ENCODE assay signal across 7 cellular contexts in the genomic region with DNA sequence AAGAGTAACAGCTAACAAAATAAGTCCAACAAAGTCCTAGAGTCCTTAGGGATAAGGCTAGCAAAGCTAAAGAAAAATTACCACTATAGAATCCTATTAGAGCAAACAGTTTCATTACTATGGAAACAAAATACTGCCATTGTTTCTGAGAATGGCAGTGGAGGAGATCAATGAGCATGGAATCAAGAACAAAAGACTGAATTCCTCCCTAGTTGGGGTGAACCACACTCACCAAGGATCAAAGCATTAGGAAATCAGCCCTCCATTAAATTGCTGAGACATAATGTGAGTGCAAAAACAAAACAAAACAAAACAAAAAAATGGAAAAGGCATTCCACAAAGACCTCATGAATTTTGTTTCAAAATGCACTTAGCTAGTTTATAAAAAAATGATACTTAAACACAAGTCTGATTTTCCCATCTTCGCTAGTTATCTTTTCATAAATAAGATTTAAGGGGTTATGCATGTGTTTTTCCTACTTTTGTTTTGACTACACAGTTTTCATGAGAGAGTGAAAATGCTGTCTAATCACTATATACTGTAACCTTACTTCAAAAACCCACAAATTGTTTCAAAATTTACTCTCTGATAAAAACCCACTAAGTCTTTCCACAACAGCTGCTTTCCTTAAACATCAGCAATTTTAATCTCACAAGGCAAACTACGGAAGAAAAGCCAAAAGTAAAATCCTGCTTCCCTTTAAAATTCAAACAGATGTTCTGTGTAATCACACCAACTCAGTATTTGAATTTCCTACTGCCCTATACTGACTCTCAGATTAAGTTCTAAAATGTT. TPM values are rescaled to one million over a fixed set of nuclear protein-coding genes. Genes with fewer than 3 reads are reported as not detected.
A peak's percentile ranks its signal among the peaks of the same experiment; 100 is the strongest.
DNase-seq lines count a peak whose midpoint lies in the region; ATAC-seq and TF ChIP-seq lines count a peak whose summit lies in the region.

No MANE protein-coding gene starts in this region.

- H3K27ac Mint-ChIP-seq in activated CD8-positive, alpha-beta T cell treated with anti-CD3 and anti-CD28 coated beads, Interleukin-2, amount 10 ng/mL, durations not matched to agents 7 days and 5 days, result peak overlapping the region; percentile 11

- no peak for DNase-seq in activated CD8-positive, alpha-beta T cell treated with anti-CD3 and anti-CD28 coated beads, Interleukin-2, amount 10 ng/mL, durations not matched to agents 7 days and 5 days
- DNase-seq in Right ventricle myocardium superior (no peak), smooth muscle cell (lab: John Stamatoyannopoulos, UW; ENCODE audit: unreplicated experiment) (no peak), mucosa of gallbladder (ENCODE audit: low spot score) (no peak)

- no peaks in the 10 kb centered on the region for H3K27me3 Mint-ChIP-seq in activated CD8-positive, alpha-beta T cell treated with anti-CD3 and anti-CD28 coated beads, Interleukin-2, amount 10 ng/mL, durations not matched to agents 7 days and 5 days (ENCODE audit: low read depth)

- CTCF ChIA-PET in activated CD8-positive, alpha-beta T cell treated with anti-CD3 and anti-CD28 coated beads, Interleukin-2, amount 10 ng/mL, durations not matched to agents 7 days and 5 days (lab: Charles Lee), result interaction anchor here (0.7 to 3.3 kb wide), 4 partner anchors 9 to 107 kb away, joined by 3 to 14 read pairs (median 4); partner anchors contain the start of gene SERINC5

- H3K27ac ChIP-seq in smooth muscle cell (ENCODE audit: low read depth), result peak overlapping the region; percentile 98

- H3F3A ChIP-seq in Loucy (ENCODE audit: low read depth), result 0 out of 2 replicates have a peak, but pooled peaks cover 4% of the 10 kb centered on the region
- H3F3A ChIP-seq in smooth muscle cell (ENCODE audit: low read depth), result peaks cover 23% of the 10 kb centered on the region

- peaks cover 60% of the 10 kb centered on the region for H3K36me3 Mint-ChIP-seq in activated CD8-positive, alpha-beta T cell treated with anti-CD3 and anti-CD28 coated beads, Interleukin-2, amount 10 ng/mL, durations not matched to agents 7 days and 5 days (ENCODE audit: low read depth)

- H3K36me3 ChIP-seq in Loucy (ENCODE audit: insufficient read depth, low read length) (peaks cover 24% of the 10 kb centered on the region), smooth muscle cell (ENCODE audit: low read depth) (peaks cover 6% of the 10 kb centered on the region)

- H4K20me1 ChIP-seq in Loucy (ENCODE audit: insufficient read depth, low read length, poor library complexity, severe bottlenecking) (peaks cover 62% of the 10 kb centered on the region), smooth muscle cell (ENCODE audit: low read depth) (no peaks in the 10 kb centered on the region)

- peaks cover 17% of the 10 kb centered on the region for H3K9me3 ChIP-seq in Loucy (ENCODE audit: insufficient read depth, low read depth, low read length)
- H3K9me3 ChIP-seq in smooth muscle cell (replicated peaks; ENCODE audit: low read depth), result peaks cover 6% of the 10 kb centered on the region

- TF ChIP-seq CTCF in Loucy (conservative IDR thresholded peaks at IDR 0.05; ENCODE audit: low read length) (no peak), smooth muscle cell (IDR thresholded peaks at IDR 0.05; ENCODE audit: borderline replicate concordance, insufficient read depth, poor library complexity, severe bottlenecking) (no peak)

- WGBS in smooth muscle cell (ENCODE audit: low lambda C conversion rate), result 15% methylated on average over 2 of the region's 2 CpGs

- POLR2A ChIA-PET in activated CD8-positive, alpha-beta T cell treated with anti-CD3 and anti-CD28 coated beads, Interleukin-2, amount 10 ng/mL, durations not matched to agents 7 days and 5 days (lab: Charles Lee), result interaction anchor here (0.6 to 2.7 kb wide), 5 partner anchors 8 to 66 kb away, joined by 3 to 11 read pairs (median 3); partner anchors contain the start of gene SERINC5

- H3K9ac ChIP-seq in Loucy (ENCODE audit: low read depth, low read length, poor library complexity, severe bottlenecking) (peak overlapping the region; percentile 27), smooth muscle cell (ENCODE audit: low read depth) (peak overlapping the region; percentile 91)

- peaks cover 13% of the 10 kb centered on the region for H3K9me3 Mint-ChIP-seq in activated CD8-positive, alpha-beta T cell treated with anti-CD3 and anti-CD28 coated beads, Interleukin-2, amount 10 ng/mL, durations not matched to agents 7 days and 5 days (ENCODE audit: insufficient read depth)

- H3K4me2 ChIP-seq in Loucy (ENCODE audit: low read depth, low read length, poor library complexity, severe bottlenecking) (peak overlapping the region; percentile 77), smooth muscle cell (peak overlapping the region; percentile 78)

- H3K4me3 Mint-ChIP-seq in activated CD8-positive, alpha-beta T cell treated with anti-CD3 and anti-CD28 coated beads, Interleukin-2, amount 10 ng/mL, durations not matched to agents 7 days and 5 days, result no peak overlapping the region

- H3K27me3 ChIP-seq in Loucy (ENCODE audit: insufficient read depth, low read length, poor library complexity, severe bottlenecking), result no peaks in the 10 kb centered on the region
- H3K27me3 ChIP-seq in smooth muscle cell (ENCODE audit: low read depth), result no peaks in the 10 kb centered on the region

- no peaks in the 10 kb centered on the region for H3K9me2 ChIP-seq in Loucy (replicated peaks; ENCODE audit: low read depth, low read length)

- intact Hi-C loops in Right ventricle myocardium superior (cut with DNase I), result no loop called here

- H3K79me2 ChIP-seq in Loucy (ENCODE audit: insufficient read depth, low read length) (peaks cover 97% of the 10 kb centered on the region), smooth muscle cell (ENCODE audit: low read depth) (peaks cover 78% of the 10 kb centered on the region)

- no peak overlapping the region for H2AFZ ChIP-seq in Loucy (ENCODE audit: low read length)
- no peak overlapping the region for H2AFZ ChIP-seq in smooth muscle cell (ENCODE audit: low read depth)

- H3K4me1 Mint-ChIP-seq in activated CD8-positive, alpha-beta T cell treated with anti-CD3 and anti-CD28 coated beads, Interleukin-2, amount 10 ng/mL, durations not matched to agents 7 days and 5 days (ENCODE audit: low read depth), result peaks cover 55% of the 10 kb centered on the region

- H3K4me1 ChIP-seq in Loucy (ENCODE audit: insufficient read depth, low read length, poor library complexity, severe bottlenecking) (peaks cover 46% of the 10 kb centered on the region), smooth muscle cell (ENCODE audit: low read depth) (peaks cover 34% of the 10 kb centered on the region)

- H3K4me3 ChIP-seq in Loucy (ENCODE audit: low read length, poor library complexity, severe bottlenecking), result peak overlapping the region; percentile 69
- peak overlapping the region; percentile 25 for H3K4me3 ChIP-seq in smooth muscle cell

- no peak for ATAC-seq in activated CD8-positive, alpha-beta T cell treated with anti-CD3 and anti-CD28 coated beads, Interleukin-2, amount 10 ng/mL, durations not matched to agents 7 days and 5 days
- ATAC-seq in Right ventricle myocardium superior (ENCODE audit: poor library complexity) (peak; percentile 69), HG02884 (IDR thresholded peaks at IDR 0.05; ENCODE audit: unreplicated experiment) (no peak), GM19467 (IDR thresholded peaks at IDR 0.05; ENCODE audit: unreplicated experiment) (no peak)

RNA-seq across cellular contexts. Expression of gene SERINC5, which starts 9.7 kb away (rescaled TPM):
- total RNA-seq in activated CD8-positive, alpha-beta T cell treated with anti-CD3 and anti-CD28 coated beads, Interleukin-2, amount 10 ng/mL, durations not matched to agents 7 days and 5 days, result 10 to 100 TPM; 52.5 to 54.5 TPM
- total RNA-seq in Right ventricle myocardium superior (10.7 TPM), smooth muscle cell (37.0 and 39.2 TPM in 2 replicates), mucosa of gallbladder (87.2 TPM)
- polyA plus RNA-seq in smooth muscle cell, result 4.5 and 11.5 TPM in 2 replicates
